ENCODE assay signal across 8 cellular contexts in genomic region chr2:240559271-240559670, GRCh38. TPM values are rescaled to one million over a fixed set of nuclear protein-coding genes. Genes with fewer than 3 reads are reported as not detected.
DNase-seq lines count a peak whose midpoint lies in the region; ATAC-seq, FAIRE-seq and TF ChIP-seq lines count a peak whose summit lies in the region.

No MANE protein-coding gene starts in this region.

- no peak for TF ChIP-seq CTCF in BE2C (IDR thresholded peaks at IDR 0.05; ENCODE audit: low read depth, low read length)
- no peak for TF ChIP-seq CTCF in HFFc6 (IDR thresholded peaks at IDR 0.05)
- no peak for TF ChIP-seq CTCF in mesothelial cell of epicardium (IDR thresholded peaks at IDR 0.05; ENCODE audit: unreplicated experiment)

- H3K4me3 Mint-ChIP-seq in HFFc6 (peak overlapping the region; percentile 93), mesothelial cell of epicardium (peak overlapping the region; percentile 69)

- H3K36me3 ChIP-seq in BE2C: peaks cover 1% of the 10 kb centered on the region; the same call in 1 of the 2 replicates

- FAIRE-seq in urothelium cell line (lab: Jason Lieb, UNC): no peak

- H3K36me3 Mint-ChIP-seq in HFFc6 (ENCODE audit: low read depth): peaks cover 11% of the 10 kb centered on the region
- peaks cover 26 to 34% of the 10 kb centered on the region in 2 donors for H3K36me3 Mint-ChIP-seq in activated naive CD4-positive, alpha-beta T cell treated with anti-CD3 and anti-CD28 coated beads, Interleukin-2, amount 50 U/mL, for 72 hours
- peaks cover 3% of the 10 kb centered on the region for H3K36me3 Mint-ChIP-seq in mesothelial cell of epicardium

- ATAC-seq in activated naive CD4-positive, alpha-beta T cell treated with anti-CD3 and anti-CD28 coated beads, Interleukin-2, amount 50 U/mL, for 72 hours: no peak
- ATAC-seq in GM18907 (IDR thresholded peaks at IDR 0.05; ENCODE audit: unreplicated experiment): no peak

- peaks cover 4% of the 10 kb centered on the region; the same call in 1 of the 2 replicates for H3K4me1 ChIP-seq in BE2C

- no peaks in the 10 kb centered on the region for H3K27me3 ChIP-seq in BE2C

- peak overlapping the region; percentile 73 for H3K4me3 ChIP-seq in BE2C (ENCODE audit: low read depth, low read length)

- peaks cover 45% of the 10 kb centered on the region for H3K4me1 Mint-ChIP-seq in HFFc6 (ENCODE audit: low read depth)
- peaks cover 35% of the 10 kb centered on the region for H3K4me1 Mint-ChIP-seq in mesothelial cell of epicardium

- H3K27me3 Mint-ChIP-seq in HFFc6 (ENCODE audit: insufficient read depth): no peaks in the 10 kb centered on the region
- no peaks in the 10 kb centered on the region for H3K27me3 Mint-ChIP-seq in mesothelial cell of epicardium (ENCODE audit: low read depth)

- H3K27ac Mint-ChIP-seq in HFFc6 (peak overlapping the region; percentile 44; the same call in 1 of the 2 replicates), mesothelial cell of epicardium (no peak overlapping the region)
- peak overlapping the region; percentile 25 to 99 for H3K27ac Mint-ChIP-seq in activated naive CD4-positive, alpha-beta T cell treated with anti-CD3 and anti-CD28 coated beads, Interleukin-2, amount 50 U/mL, for 72 hours

- H3K9me3 Mint-ChIP-seq in HFFc6 (no peaks in the 10 kb centered on the region), mesothelial cell of epicardium (no peaks in the 10 kb centered on the region)
- H3K9me3 Mint-ChIP-seq in activated naive CD4-positive, alpha-beta T cell treated with anti-CD3 and anti-CD28 coated beads, Interleukin-2, amount 50 U/mL, for 72 hours: no peaks in the 10 kb centered on the region

- TF ChIP-seq POLR2A in erythroblast (IDR thresholded peaks at IDR 0.05; ENCODE audit: low read length): no peak

- H3K9me3 ChIP-seq in BE2C: no peaks in the 10 kb centered on the region

- no peak for DNase-seq in BE2C
- DNase-seq in HFFc6: no peak
- DNase-seq in activated naive CD4-positive, alpha-beta T cell treated with anti-CD3 and anti-CD28 coated beads, Interleukin-2, amount 50 U/mL, for 72 hours (ENCODE audit: low spot score in 2 of 2): no peak
- DNase-seq in mesothelial cell of epicardium (ENCODE audit: low spot score in 2 of 2, unreplicated experiment in 2 of 2): no peak
- DNase-seq in T1000 (lab: John Stamatoyannopoulos, UW): no peak
- no peak for DNase-seq in erythroblast (lab: John Stamatoyannopoulos, UW)
- no peak for DNase-seq in urothelium cell line (ENCODE audit: low spot score)

RNA-seq across cellular contexts. Expression of gene DUSP28, which starts 0.9 kb away (rescaled TPM):
- polyA plus RNA-seq in BE2C (2012; ENCODE audit: insufficient read depth, insufficient read length, low read depth): 14.7 TPM
- 1 to 10 TPM; 3.1 to 5.0 (median 4.3) TPM for total RNA-seq in HFFc6 (2021; fragmentation: NEBNext Ultra II Directional; extraction: Animal tissue kit (Norgen Biotek cat#: 25700))
- total RNA-seq in activated naive CD4-positive, alpha-beta T cell treated with anti-CD3 and anti-CD28 coated beads, Interleukin-2, amount 50 U/mL, for 72 hours: 1 to 10 TPM; 3.8 to 5.4 TPM
- 4.3 to 6.2 TPM (median 5.9 TPM) in 3 replicates for total RNA-seq in mesothelial cell of epicardium

RNA-seq across cellular contexts. Expression of gene ANKMY1, which starts 1.5 kb away (rescaled TPM):
- 4.5 TPM for polyA plus RNA-seq in BE2C (2012; ENCODE audit: insufficient read depth, insufficient read length, low read depth)
- 1 to 10 TPM; 4.4 to 5.6 (median 5.2) TPM for total RNA-seq in HFFc6 (2021; fragmentation: NEBNext Ultra II Directional; extraction: Animal tissue kit (Norgen Biotek cat#: 25700))
- 10 to 100 TPM; 15.4 to 22.1 TPM for total RNA-seq in activated naive CD4-positive, alpha-beta T cell treated with anti-CD3 and anti-CD28 coated beads, Interleukin-2, amount 50 U/mL, for 72 hours
- 25.9 to 29.8 TPM (median 27.3 TPM) in 3 replicates for total RNA-seq in mesothelial cell of epicardium

RNA-seq across cellular contexts. Expression of gene RNPEPL1, which starts 9.0 kb away (rescaled TPM):
- 44.6 TPM for polyA plus RNA-seq in BE2C (2012; ENCODE audit: insufficient read depth, insufficient read length, low read depth)
- total RNA-seq in HFFc6 (2021; fragmentation: NEBNext Ultra II Directional; extraction: Animal tissue kit (Norgen Biotek cat#: 25700)): 10 to 100 TPM; 36.9 to 48.5 (median 43.3) TPM
- 10 to 100 TPM; 22.6 to 51.2 TPM for total RNA-seq in activated naive CD4-positive, alpha-beta T cell treated with anti-CD3 and anti-CD28 coated beads, Interleukin-2, amount 50 U/mL, for 72 hours
- total RNA-seq in mesothelial cell of epicardium: 26.4 to 28.3 TPM (median 28.3 TPM) in 3 replicates

RNA-seq across cellular contexts. Expression of gene CAPN10, which starts 27.3 kb away (rescaled TPM):
- polyA plus RNA-seq in BE2C (2012; ENCODE audit: insufficient read depth, insufficient read length, low read depth): 80.2 TPM
- total RNA-seq in HFFc6 (2021; fragmentation: NEBNext Ultra II Directional; extraction: Animal tissue kit (Norgen Biotek cat#: 25700)): 10 to 100 TPM; 13.9 to 20.5 (median 15.0) TPM
- total RNA-seq in activated naive CD4-positive, alpha-beta T cell treated with anti-CD3 and anti-CD28 coated beads, Interleukin-2, amount 50 U/mL, for 72 hours: 10 to 100 TPM; 28.9 to 39.0 TPM
- 58.3 to 60.3 TPM (median 58.6 TPM) in 3 replicates for total RNA-seq in mesothelial cell of epicardium
